In the genomic region with DNA sequence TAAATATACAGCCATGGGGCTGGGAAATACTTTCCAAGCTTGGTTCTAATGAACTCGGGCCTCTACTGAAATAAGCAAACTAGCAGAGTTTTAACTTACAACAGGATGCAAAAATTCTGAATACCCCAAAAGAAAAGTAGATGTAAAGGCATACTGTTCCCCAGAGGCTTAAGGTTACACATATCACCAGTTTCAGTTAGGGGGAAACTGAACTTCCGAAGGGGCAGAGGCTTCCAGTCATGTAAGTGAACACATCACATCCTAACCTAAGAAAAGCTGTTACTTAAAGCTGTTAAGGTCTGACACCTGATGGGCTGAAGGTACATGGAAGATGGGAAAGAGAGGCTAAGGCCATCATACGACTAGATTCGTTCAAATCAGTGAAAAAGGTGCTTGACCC, we compare ENCODE assay signal across 12 cellular contexts. TPM values are rescaled to one million over a fixed set of nuclear protein-coding genes. Genes with fewer than 3 reads are reported as not detected.
A peak's percentile ranks its signal among the peaks of the same experiment; 100 is the strongest.
DNase-seq lines count a peak whose midpoint lies in the region; ATAC-seq and TF ChIP-seq lines count a peak whose summit lies in the region.
"Had no signal": no experiment of that assay in that cellular context is flagged by ENCODE, and none has a peak within 500 bp of the region (broad histone marks: within the 10 kb centered on the region; RNA-seq: fewer than 3 reads in every experiment).

No MANE protein-coding gene starts in this region.

- peaks cover 44% of the 10 kb centered on the region for H3K4me1 ChIP-seq in vagina

- H3K4me3 ChIP-seq in vagina, result no peak overlapping the region

- no peak for TF ChIP-seq CTCF in vagina (IDR thresholded peaks at IDR 0.05)

- peaks cover 30% of the 10 kb centered on the region for H3K27me3 Mint-ChIP-seq in stimulated activated naive CD8-positive, alpha-beta T cell treated with anti-CD3 and anti-CD28 coated beads, Interleukin-15, Interleukin-2, amounts not matched to agents 100 ng/mL and 50 ng/mL, for 24 hours
- H3K27me3 Mint-ChIP-seq in stimulated activated naive CD8-positive, alpha-beta T cell treated with anti-CD3 and anti-CD28 coated beads, Interleukin-15, amount 100 ng/mL, for 72 hours, result peaks cover 37% of the 10 kb centered on the region
- no peaks in the 10 kb centered on the region for H3K27me3 Mint-ChIP-seq in activated T-helper 2 cell treated with anti-CD3 and anti-CD28 coated beads, Interferon-gamma antibody, Interleukin-2, Interleukin-4, amounts not matched to agents 10 μg/mL and 5 μg/mL and 100 μg/mL, durations not matched to agents 14 hours and 24 hours and 36 hours (ENCODE audit: low read depth)
- no peaks in the 10 kb centered on the region for H3K27me3 Mint-ChIP-seq in naive B cell

- no peak for TF ChIP-seq POLR2A in vagina (IDR thresholded peaks at IDR 0.05)

- no peaks in the 10 kb centered on the region for H3K9me3 Mint-ChIP-seq in stimulated activated naive CD8-positive, alpha-beta T cell treated with anti-CD3 and anti-CD28 coated beads, Interleukin-15, Interleukin-2, amounts not matched to agents 100 ng/mL and 50 ng/mL, for 24 hours
- H3K9me3 Mint-ChIP-seq in stimulated activated naive CD8-positive, alpha-beta T cell treated with anti-CD3 and anti-CD28 coated beads, Interleukin-15, amount 100 ng/mL, for 72 hours, result no peaks in the 10 kb centered on the region
- H3K9me3 Mint-ChIP-seq in activated T-helper 2 cell treated with anti-CD3 and anti-CD28 coated beads, Interferon-gamma antibody, Interleukin-2, Interleukin-4, amounts not matched to agents 10 μg/mL and 5 μg/mL and 100 μg/mL, durations not matched to agents 14 hours and 24 hours and 36 hours, result peaks cover 4% of the 10 kb centered on the region
- H3K9me3 Mint-ChIP-seq in naive B cell, result peaks cover 0 to 1% (median 0%) of the 10 kb centered on the region in 7 donors

- no peak for DNase-seq in stimulated activated naive CD8-positive, alpha-beta T cell treated with anti-CD3 and anti-CD28 coated beads, Interleukin-15, amount 100 ng/mL, for 72 hours
- no peak for DNase-seq in activated T-helper 2 cell treated with anti-CD3 and anti-CD28 coated beads, Interferon-gamma antibody, Interleukin-2, Interleukin-4, amounts not matched to agents 10 μg/mL and 5 μg/mL and 100 μg/mL, durations not matched to agents 14 hours and 24 hours and 36 hours (ENCODE audit: low spot score)
- DNase-seq in naive B cell (no peak), vagina (ENCODE audit: extremely low spot score in 2 of 2) (no peak), hippocampal formation (lab: John Stamatoyannopoulos, UW) (no peak), left colon (no peak)
- DNase-seq: C1 segment of cervical spinal cord; NCI-H1436 treated with DMSO at 0.1 percent for 48 hours; stimulated activated CD4-positive, alpha-beta T cell treated with anti-CD3 and anti-CD28 coated beads, Interleukin-2, amount 100 ng/mL, for 24 hours; SW 1271 had no signal

- no peaks in the 10 kb centered on the region for H3K27me3 ChIP-seq in vagina

- H3K36me3 Mint-ChIP-seq in stimulated activated naive CD8-positive, alpha-beta T cell treated with anti-CD3 and anti-CD28 coated beads, Interleukin-15, Interleukin-2, amounts not matched to agents 100 ng/mL and 50 ng/mL, for 24 hours (ENCODE audit: low read depth), result no peaks in the 10 kb centered on the region
- peaks cover 34% of the 10 kb centered on the region for H3K36me3 Mint-ChIP-seq in activated T-helper 2 cell treated with anti-CD3 and anti-CD28 coated beads, Interferon-gamma antibody, Interleukin-2, Interleukin-4, amounts not matched to agents 10 μg/mL and 5 μg/mL and 100 μg/mL, durations not matched to agents 14 hours and 24 hours and 36 hours (ENCODE audit: low read depth)
- no peaks in the 10 kb centered on the region for H3K36me3 Mint-ChIP-seq in naive B cell

- no peaks in the 10 kb centered on the region for H3K36me3 ChIP-seq in vagina

- peaks cover 2% of the 10 kb centered on the region for H3K9me3 ChIP-seq in vagina

- no peak for ATAC-seq in stimulated activated naive CD8-positive, alpha-beta T cell treated with anti-CD3 and anti-CD28 coated beads, Interleukin-15, amount 100 ng/mL, for 72 hours
- ATAC-seq in naive B cell (ENCODE audit: low read depth in 2 of 2), result no peak
- no peak for ATAC-seq in HG02973 (IDR thresholded peaks at IDR 0.05; ENCODE audit: unreplicated experiment)
- ATAC-seq in left colon, result no peak

- H3K27ac ChIP-seq in vagina, result peak overlapping the region; percentile 98

- peak overlapping the region; percentile 7 for H3K27ac Mint-ChIP-seq in stimulated activated naive CD8-positive, alpha-beta T cell treated with anti-CD3 and anti-CD28 coated beads, Interleukin-15, Interleukin-2, amounts not matched to agents 100 ng/mL and 50 ng/mL, for 24 hours
- no peak overlapping the region for H3K27ac Mint-ChIP-seq in stimulated activated naive CD8-positive, alpha-beta T cell treated with anti-CD3 and anti-CD28 coated beads, Interleukin-15, amount 100 ng/mL, for 72 hours
- H3K27ac Mint-ChIP-seq in activated T-helper 2 cell treated with anti-CD3 and anti-CD28 coated beads, Interferon-gamma antibody, Interleukin-2, Interleukin-4, amounts not matched to agents 10 μg/mL and 5 μg/mL and 100 μg/mL, durations not matched to agents 14 hours and 24 hours and 36 hours, result peak overlapping the region; percentile 81
- peak overlapping the region in 5 of 6 donors; percentile 1 to 96 (median 56) for H3K27ac Mint-ChIP-seq in naive B cell

- intact Hi-C loops in activated T-helper 2 cell treated with anti-CD3 and anti-CD28 coated beads, Interferon-gamma antibody, Interleukin-2, Interleukin-4, amounts not matched to agents 10 μg/mL and 5 μg/mL and 100 μg/mL, durations not matched to agents 14 hours and 24 hours and 36 hours (cut with micrococcal nuclease), result loop anchor here (5.0 kb wide), 1 partner anchor 278 kb away; a partner anchor contains a TSS
- intact Hi-C loops in vagina (cut with DNase I), result loop anchor here (5.0 to 10.0 kb wide), 3 partner anchors 101 to 191 kb away; no protein-coding TSS in a partner anchor
- intact Hi-C loops in left colon (cut with DNase I, micrococcal nuclease), result loop anchor here in 1 of 2 donors (5.0 kb wide), 1 partner anchor 157 kb away; a partner anchor contains a TSS

- peak overlapping the region; percentile 38 for H3K4me3 Mint-ChIP-seq in stimulated activated naive CD8-positive, alpha-beta T cell treated with anti-CD3 and anti-CD28 coated beads, Interleukin-15, Interleukin-2, amounts not matched to agents 100 ng/mL and 50 ng/mL, for 24 hours
- no peak overlapping the region for H3K4me3 Mint-ChIP-seq in stimulated activated naive CD8-positive, alpha-beta T cell treated with anti-CD3 and anti-CD28 coated beads, Interleukin-15, amount 100 ng/mL, for 72 hours
- peak overlapping the region; percentile 63 for H3K4me3 Mint-ChIP-seq in activated T-helper 2 cell treated with anti-CD3 and anti-CD28 coated beads, Interferon-gamma antibody, Interleukin-2, Interleukin-4, amounts not matched to agents 10 μg/mL and 5 μg/mL and 100 μg/mL, durations not matched to agents 14 hours and 24 hours and 36 hours (ENCODE audit: low read depth)
- H3K4me3 Mint-ChIP-seq in naive B cell, result peak overlapping the region in 7 of 8 donors; percentile 26 to 98 (median 45)

- H3K4me1 Mint-ChIP-seq in stimulated activated naive CD8-positive, alpha-beta T cell treated with anti-CD3 and anti-CD28 coated beads, Interleukin-15, Interleukin-2, amounts not matched to agents 100 ng/mL and 50 ng/mL, for 24 hours (ENCODE audit: low read depth), result peaks cover 27% of the 10 kb centered on the region
- peaks cover 24% of the 10 kb centered on the region for H3K4me1 Mint-ChIP-seq in stimulated activated naive CD8-positive, alpha-beta T cell treated with anti-CD3 and anti-CD28 coated beads, Interleukin-15, amount 100 ng/mL, for 72 hours
- peaks cover 54% of the 10 kb centered on the region for H3K4me1 Mint-ChIP-seq in activated T-helper 2 cell treated with anti-CD3 and anti-CD28 coated beads, Interferon-gamma antibody, Interleukin-2, Interleukin-4, amounts not matched to agents 10 μg/mL and 5 μg/mL and 100 μg/mL, durations not matched to agents 14 hours and 24 hours and 36 hours (ENCODE audit: low read depth)
- H3K4me1 Mint-ChIP-seq in naive B cell, result peaks cover 46 to 60% (median 56%) of the 10 kb centered on the region in 3 donors

RNA-seq across cellular contexts. Expression of a gene that starts 2.3 kb away (rescaled TPM):
- total RNA-seq in activated T-helper 2 cell treated with anti-CD3 and anti-CD28 coated beads, Interferon-gamma antibody, Interleukin-2, Interleukin-4, amounts not matched to agents 10 μg/mL and 5 μg/mL and 100 μg/mL, durations not matched to agents 14 hours and 24 hours and 36 hours, result 32.8 and 33.2 TPM in 2 replicates
- polyA plus RNA-seq in naive B cell (ENCODE audit: low read depth in 6 of 6), result 1 to 10 TPM in 4 of 6 donors, under 1 TPM in 2; 0.71 to 4.2 (median 2.2) TPM
- total RNA-seq in vagina, result 24.6 TPM
- 10 to 100 TPM; 27.7 to 29.8 TPM for total RNA-seq in left colon

Comparison
In these comparisons a context has a peak if more than half of its experiments do, and no peak if none do; other contexts are left out.
1. H3K27ac Mint-ChIP-seq: peak in stimulated activated naive CD8-positive, alpha-beta T cell treated with anti-CD3 and anti-CD28 coated beads, Interleukin-15, Interleukin-2, amounts not matched to agents 100 ng/mL and 50 ng/mL, for 24 hours (single experiment), activated T-helper 2 cell treated with anti-CD3 and anti-CD28 coated beads, Interferon-gamma antibody, Interleukin-2, Interleukin-4, amounts not matched to agents 10 μg/mL and 5 μg/mL and 100 μg/mL, durations not matched to agents 14 hours and 24 hours and 36 hours (single experiment) and naive B cell (5 of 6); none in stimulated activated naive CD8-positive, alpha-beta T cell treated with anti-CD3 and anti-CD28 coated beads, Interleukin-15, amount 100 ng/mL, for 72 hours (0 of 2).
2. H3K4me3 Mint-ChIP-seq: peak in stimulated activated naive CD8-positive, alpha-beta T cell treated with anti-CD3 and anti-CD28 coated beads, Interleukin-15, Interleukin-2, amounts not matched to agents 100 ng/mL and 50 ng/mL, for 24 hours (single experiment), activated T-helper 2 cell treated with anti-CD3 and anti-CD28 coated beads, Interferon-gamma antibody, Interleukin-2, Interleukin-4, amounts not matched to agents 10 μg/mL and 5 μg/mL and 100 μg/mL, durations not matched to agents 14 hours and 24 hours and 36 hours (single experiment) and naive B cell (7 of 8); none in stimulated activated naive CD8-positive, alpha-beta T cell treated with anti-CD3 and anti-CD28 coated beads, Interleukin-15, amount 100 ng/mL, for 72 hours (0 of 2).